ENCODE assay signal across 16 cellular contexts in the genomic region with DNA sequence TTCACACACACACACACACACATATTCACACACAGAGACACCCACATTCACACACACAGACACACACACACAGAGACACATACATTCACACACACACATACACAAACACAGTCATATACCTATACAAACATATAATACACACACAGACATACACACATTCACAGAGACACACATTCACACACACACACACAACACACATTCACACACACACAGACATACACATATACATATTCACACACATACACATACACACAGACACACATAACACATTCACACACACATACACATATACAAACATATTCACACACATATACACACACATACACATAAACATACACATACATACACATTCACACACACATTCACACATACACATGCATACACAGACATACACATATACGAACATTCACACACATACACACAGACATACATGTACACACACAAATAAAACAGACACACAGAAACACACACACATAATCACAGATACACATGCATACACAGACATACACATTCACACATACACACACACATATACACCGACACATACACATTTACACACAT. TPM values are rescaled to one million over a fixed set of nuclear protein-coding genes. Genes with fewer than 3 reads are reported as not detected.
DNase-seq lines count a peak whose midpoint lies in the region; ATAC-seq and TF ChIP-seq lines count a peak whose summit lies in the region.
"Had no signal": no experiment of that assay in that cellular context is flagged by ENCODE, and none has a peak within 500 bp of the region (broad histone marks: within the 10 kb centered on the region; RNA-seq: fewer than 3 reads in every experiment).

No MANE protein-coding gene starts in this region.

- H3K9ac ChIP-seq in adipocyte (ENCODE audit: low read length), result peak overlapping the region; percentile 8

- DNase-seq in HFFc6, result no peak
- DNase-seq in adipocyte (ENCODE audit: low read depth), result no peak
- DNase-seq in hepatocyte (ENCODE audit: low spot score), result no peak
- DNase-seq in cortex of kidney (lab: John Stamatoyannopoulos, UW), result no peak
- no peak for DNase-seq in SKM-1 treated with dmso at 0.1 percent for 144 hours (lab: John Stamatoyannopoulos, UW; ENCODE audit: unreplicated experiment)

- H3K27me3 Mint-ChIP-seq in HFFc6 (ENCODE audit: insufficient read depth), result peaks cover 7% of the 10 kb centered on the region

- H3K4me3 ChIP-seq in ACC112 (ENCODE audit: low read depth, low read length) (no peak overlapping the region), adipocyte (ENCODE audit: low read length) (no peak overlapping the region), hepatocyte (no peak overlapping the region)
- H3K4me3 ChIP-seq: gastroesophageal sphincter had no signal

- no peak overlapping the region for H2AFZ ChIP-seq in ACC112 (ENCODE audit: low read length, unreplicated experiment)
- no peak overlapping the region for H2AFZ ChIP-seq in hepatocyte

- peak; percentile 35; the same call in 1 of the 2 replicates for TF ChIP-seq CTCF in HFFc6 (IDR thresholded peaks at IDR 0.05)
- no peak for TF ChIP-seq CTCF in hepatocyte (IDR thresholded peaks at IDR 0.05; ENCODE audit: poor library complexity)

- no peak overlapping the region for H3K27ac Mint-ChIP-seq in HFFc6
- H3K27ac Mint-ChIP-seq: CD4-positive, CD25-positive, alpha-beta regulatory T cell; H9; memory B cell; naive thymus-derived CD4-positive, alpha-beta T cell had no signal

- peaks cover 14% of the 10 kb centered on the region for H3K4me1 Mint-ChIP-seq in HFFc6 (ENCODE audit: low read depth)
- H3K4me1 Mint-ChIP-seq: central memory CD8-positive, alpha-beta T cell; memory B cell had no signal

- no peaks in the 10 kb centered on the region for H3K79me2 ChIP-seq in ACC112 (ENCODE audit: control insufficient read depth, insufficient read depth, low read length, unreplicated experiment)
- H3K79me2 ChIP-seq in hepatocyte, result no peaks in the 10 kb centered on the region

- H3K9me3 ChIP-seq in adipocyte (ENCODE audit: control insufficient read depth, low read length) (no peaks in the 10 kb centered on the region), hepatocyte (ENCODE audit: low read depth) (no peaks in the 10 kb centered on the region)
- H3K9me3 ChIP-seq: gastroesophageal sphincter had no signal

- H4K20me1 ChIP-seq in hepatocyte (ENCODE audit: insufficient read depth, poor library complexity, severe bottlenecking), result no peaks in the 10 kb centered on the region

- H3K9me2 ChIP-seq in hepatocyte (replicated peaks; ENCODE audit: insufficient read depth), result no peaks in the 10 kb centered on the region

- 82% methylated on average over 2 of the region's 2 CpGs for WGBS in hepatocyte (ENCODE audit: low lambda C conversion rate, missing lambda C conversion rate)

- H3K4me2 ChIP-seq in hepatocyte, result no peak overlapping the region

- no peaks in the 10 kb centered on the region for H3K9me3 Mint-ChIP-seq in HFFc6
- H3K9me3 Mint-ChIP-seq: CD4-positive, CD25-positive, alpha-beta regulatory T cell; central memory CD8-positive, alpha-beta T cell; H9; memory B cell; naive thymus-derived CD4-positive, alpha-beta T cell had no signal

- H3K4me3 Mint-ChIP-seq in HFFc6, result no peak overlapping the region
- H3K4me3 Mint-ChIP-seq: CD4-positive, CD25-positive, alpha-beta regulatory T cell; central memory CD8-positive, alpha-beta T cell; H9; memory B cell; naive thymus-derived CD4-positive, alpha-beta T cell had no signal

- H3K4me1 ChIP-seq in ACC112 (ENCODE audit: control insufficient read depth, insufficient read depth, low read length, unreplicated experiment) (peaks cover 40% of the 10 kb centered on the region), adipocyte (ENCODE audit: control insufficient read depth, insufficient read depth, low read length) (peaks cover 47% of the 10 kb centered on the region), hepatocyte (ENCODE audit: insufficient read depth) (peaks cover 55% of the 10 kb centered on the region)

- H3K36me3 ChIP-seq in ACC112 (ENCODE audit: insufficient read depth, low read length), result no peaks in the 10 kb centered on the region
- H3K36me3 ChIP-seq in adipocyte (ENCODE audit: control insufficient read depth, insufficient read depth, low read length, severe bottlenecking), result no peaks in the 10 kb centered on the region
- no peaks in the 10 kb centered on the region for H3K36me3 ChIP-seq in hepatocyte (replicated peaks; ENCODE audit: insufficient read depth, low read depth)
- H3K36me3 ChIP-seq: gastroesophageal sphincter, WERI-Rb-1 had no signal

- no peaks in the 10 kb centered on the region for H3K36me3 Mint-ChIP-seq in HFFc6 (ENCODE audit: low read depth)
- H3K36me3 Mint-ChIP-seq: CD4-positive, CD25-positive, alpha-beta regulatory T cell; memory B cell; naive thymus-derived CD4-positive, alpha-beta T cell had no signal

- H3K27me3 ChIP-seq in ACC112 (ENCODE audit: insufficient read depth, low read length) (no peaks in the 10 kb centered on the region), adipocyte (replicated peaks; ENCODE audit: control insufficient read depth, insufficient read depth, low read length) (no peaks in the 10 kb centered on the region), hepatocyte (no peaks in the 10 kb centered on the region)

- ATAC-seq in GM21515 (IDR thresholded peaks at IDR 0.05; ENCODE audit: unreplicated experiment) (no peak), GM19035 (IDR thresholded peaks at IDR 0.05; ENCODE audit: unreplicated experiment) (no peak)

- H3K27ac ChIP-seq in ACC112 (ENCODE audit: low read depth, low read length) (peak overlapping the region; percentile 93), hepatocyte (peak overlapping the region; percentile 51)
- H3K27ac ChIP-seq: gastroesophageal sphincter had no signal

RNA-seq across cellular contexts. Expression of a gene that starts 7.9 kb away (rescaled TPM):
- not detected for total RNA-seq in HFFc6 (2021; fragmentation: NEBNext Ultra II Directional; extraction: Animal tissue kit (Norgen Biotek cat#: 25700))
- 2.0 and 2.7 TPM in 2 replicates for total RNA-seq in hepatocyte
- polyA plus RNA-seq in hepatocyte, result 10.2 and 11.6 TPM in 2 replicates
- total RNA-seq: CD4-positive, CD25-positive, alpha-beta regulatory T cell; naive thymus-derived CD4-positive, alpha-beta T cell; T-helper 2 cell treated with Interferon-gamma antibody and Interleukin-4, amounts not matched to agents 100 ng/mL and 5 ng/mL, for 36 hours had no signal

RNA-seq across cellular contexts. Expression of a gene that starts 10.2 kb away (rescaled TPM):
- under 1 TPM; 0.26 to 0.66 (median 0.33) TPM for total RNA-seq in HFFc6 (2021; fragmentation: NEBNext Ultra II Directional; extraction: Animal tissue kit (Norgen Biotek cat#: 25700))
- 7.8 and 15.5 TPM in 2 replicates for total RNA-seq in hepatocyte
- 13.8 and 19.2 TPM in 2 replicates for polyA plus RNA-seq in hepatocyte
- total RNA-seq: CD4-positive, CD25-positive, alpha-beta regulatory T cell; naive thymus-derived CD4-positive, alpha-beta T cell had no signal
- polyA plus RNA-seq: CD4-positive, CD25-positive, alpha-beta regulatory T cell had no signal

RNA-seq across cellular contexts. Expression of a gene that starts 37.9 kb away (rescaled TPM):
- total RNA-seq in HFFc6 (2021; fragmentation: NEBNext Ultra II Directional; extraction: Animal tissue kit (Norgen Biotek cat#: 25700)), result under 1 TPM in 5 of 6 experiments, not detected in 1; 0.20 to 0.71 (median 0.34) TPM
- 1.4 and 2.3 TPM in 2 replicates for total RNA-seq in hepatocyte
- 1.8 and 2.8 TPM in 2 replicates for polyA plus RNA-seq in hepatocyte
- total RNA-seq: T-helper 2 cell treated with Interferon-gamma antibody and Interleukin-4, amounts not matched to agents 100 ng/mL and 5 ng/mL, for 36 hours had no signal
- polyA plus RNA-seq: naive thymus-derived CD4-positive, alpha-beta T cell had no signal

RNA-seq across cellular contexts. Expression of a gene that starts 46.5 kb away (rescaled TPM):
- 10 to 100 TPM in 2 of 6 experiments, 1 to 10 TPM in 4; 7.1 to 13.1 (median 9.4) TPM for total RNA-seq in HFFc6 (2021; fragmentation: NEBNext Ultra II Directional; extraction: Animal tissue kit (Norgen Biotek cat#: 25700))
- total RNA-seq in hepatocyte, result 4.9 and 5.5 TPM in 2 replicates
- 11.0 and 11.7 TPM in 2 replicates for polyA plus RNA-seq in hepatocyte
